Comparison of ENCODE assay signal across 18 cellular contexts in genomic region chr10:132164801-132165278, GRCh38. TPM values are rescaled to one million over a fixed set of nuclear protein-coding genes. Genes with fewer than 3 reads are reported as not detected.
DNase-seq lines count a peak whose midpoint lies in the region; ATAC-seq and TF ChIP-seq lines count a peak whose summit lies in the region.
"Had no signal": no experiment of that assay in that cellular context is flagged by ENCODE, and none has a peak within 500 bp of the region (broad histone marks: within the 10 kb centered on the region; RNA-seq: fewer than 3 reads in every experiment).

No MANE protein-coding gene starts in this region.

- 66 to 75% methylated on average over 15 to 18 of the region's 18 CpGs for WGBS in endodermal cell (ENCODE audit: insufficient coverage in 1 of 2, insufficient read length in 1 of 2), 2 experiments

- no peak overlapping the region for H3K4me2 ChIP-seq in neural progenitor cell

- H3K4me1 ChIP-seq in endodermal cell (ENCODE audit: control insufficient read depth, insufficient read depth, low read length) (no peaks in the 10 kb centered on the region), neural progenitor cell (peaks cover 4% of the 10 kb centered on the region)

- TF ChIP-seq CTCF in endodermal cell (conservative IDR thresholded peaks at IDR 0.05) (no peak), neural progenitor cell (IDR thresholded peaks at IDR 0.05) (no peak)

- no peaks in the 10 kb centered on the region for H4K20me1 ChIP-seq in neural progenitor cell (ENCODE audit: low read depth)

- H3K4me3 ChIP-seq in endodermal cell (ENCODE audit: low read length) = no peak overlapping the region
- no peak overlapping the region for H3K4me3 ChIP-seq in neural progenitor cell
- H3K4me3 ChIP-seq: Peyer's patch, right atrium auricular region, tibial artery had no signal

- H3K27ac ChIP-seq in endodermal cell (ENCODE audit: low read depth, low read length) = no peak overlapping the region
- no peak overlapping the region for H3K27ac ChIP-seq in neural progenitor cell
- H3K27ac ChIP-seq: Peyer's patch, right atrium auricular region, tibial artery had no signal

- peak; percentile 34 for DNase-seq in ELF-1 (ENCODE audit: low read depth, low spot score)
- peak; percentile 60 for DNase-seq in HT-29 (ENCODE audit: low spot score)
- DNase-seq in endodermal cell = peak; percentile 75
- DNase-seq in neural progenitor cell (ENCODE audit: low spot score) = peak; percentile 30
- no peak for DNase-seq in stimulated activated CD4-positive, alpha-beta T cell treated with anti-CD3 and anti-CD28 coated beads, Interleukin-2, amount 100 ng/mL, for 48 hours
- DNase-seq: activated effector memory CD4-positive, alpha-beta T cell treated with anti-CD3 and anti-CD28 coated beads, Interleukin-2, amount 50 U/mL, for 16 hours; amniotic stem cell; caudate nucleus; DND-41; occipital lobe; stimulated activated CD4-positive, alpha-beta T cell treated with anti-CD3 and anti-CD28 coated beads, Interleukin-15, amount 100 ng/mL, for 24 hours; tibial artery had no signal

- H3K36me3 ChIP-seq in endodermal cell (ENCODE audit: control insufficient read depth, insufficient read depth, low read length) (no peaks in the 10 kb centered on the region), neural progenitor cell (no peaks in the 10 kb centered on the region)
- H3K36me3 ChIP-seq: Peyer's patch, right atrium auricular region had no signal

- H3F3A ChIP-seq in neural progenitor cell (ENCODE audit: low read depth) = no peaks in the 10 kb centered on the region

- H3K27me3 Mint-ChIP-seq in endodermal cell (ENCODE audit: insufficient read depth) (no peaks in the 10 kb centered on the region), neural progenitor cell (ENCODE audit: insufficient read depth, low read depth) (peaks cover 5% of the 10 kb centered on the region)

- no peaks in the 10 kb centered on the region for H3K79me2 ChIP-seq in neural progenitor cell (ENCODE audit: low read depth)

- H3K9ac ChIP-seq in endodermal cell (ENCODE audit: extremely low read depth, low read length, poor library complexity, severe bottlenecking) (no peak overlapping the region), neural progenitor cell (no peak overlapping the region)

- H2AFZ ChIP-seq in neural progenitor cell (replicated peaks) = no peak overlapping the region

- H3K27me3 ChIP-seq in endodermal cell (ENCODE audit: control insufficient read depth, insufficient read depth, low read length, poor library complexity, severe bottlenecking) (no peaks in the 10 kb centered on the region), neural progenitor cell (peaks cover 17% of the 10 kb centered on the region)
- H3K27me3 ChIP-seq: Peyer's patch, right atrium auricular region had no signal

- H3K9me3 ChIP-seq in endodermal cell (ENCODE audit: control insufficient read depth, low read length) (no peaks in the 10 kb centered on the region), neural progenitor cell (ENCODE audit: low read depth) (no peaks in the 10 kb centered on the region)
- H3K9me3 ChIP-seq: Peyer's patch, right atrium auricular region, tibial artery had no signal

- H3K4me1 Mint-ChIP-seq in endodermal cell (no peaks in the 10 kb centered on the region), neural progenitor cell (peaks cover 2% of the 10 kb centered on the region)

- no peaks in the 10 kb centered on the region for H3K36me3 Mint-ChIP-seq in endodermal cell (ENCODE audit: low read depth)
- H3K36me3 Mint-ChIP-seq in neural progenitor cell = no peaks in the 10 kb centered on the region
- H3K36me3 Mint-ChIP-seq: stimulated activated memory B cell treated with anti-CD40 and anti-IgM and Interleukin-4, amounts not matched to agents 10 μg/mL and 1 μg/mL and 100 μg/mL, for 72 hours had no signal

- ATAC-seq in HG02642 (IDR thresholded peaks at IDR 0.05; ENCODE audit: poor library complexity, unreplicated experiment) (no peak), GM21381 (IDR thresholded peaks at IDR 0.05; ENCODE audit: unreplicated experiment) (no peak)
- ATAC-seq: SK-N-SH treated with all-trans-retinoic acid at 6 μM for 48 hours; stimulated activated memory B cell treated with anti-CD40 and anti-IgM and Interleukin-4, amounts not matched to agents 10 μg/mL and 1 μg/mL and 100 μg/mL, for 72 hours had no signal

- H3K27ac Mint-ChIP-seq in endodermal cell (no peak overlapping the region), neural progenitor cell (no peak overlapping the region)
- H3K27ac Mint-ChIP-seq: stimulated activated memory B cell treated with anti-CD40 and anti-IgM and Interleukin-4, amounts not matched to agents 10 μg/mL and 1 μg/mL and 100 μg/mL, for 72 hours had no signal

- H3K9me3 Mint-ChIP-seq in endodermal cell = no peaks in the 10 kb centered on the region
- H3K9me3 Mint-ChIP-seq in neural progenitor cell = no peaks in the 10 kb centered on the region
- H3K9me3 Mint-ChIP-seq: stimulated activated memory B cell treated with anti-CD40 and anti-IgM and Interleukin-4, amounts not matched to agents 10 μg/mL and 1 μg/mL and 100 μg/mL, for 72 hours had no signal

- no peak overlapping the region for H3K4me3 Mint-ChIP-seq in endodermal cell
- no peak overlapping the region for H3K4me3 Mint-ChIP-seq in neural progenitor cell
- H3K4me3 Mint-ChIP-seq: stimulated activated memory B cell treated with anti-CD40 and anti-IgM and Interleukin-4, amounts not matched to agents 10 μg/mL and 1 μg/mL and 100 μg/mL, for 72 hours had no signal

RNA-seq across cellular contexts. Expression of gene DPYSL4, which starts 21.9 kb away (rescaled TPM):
- total RNA-seq in HT-29 (2014; rRNA removed; shearing (Covaris generic)) = 0.05 TPM in 1 of 2 replicates, not detected in the other
- total RNA-seq in endodermal cell (10 to 100 TPM in 1 of 2 donors, 1 to 10 TPM in 1; 5.1 to 13.5 TPM), neural progenitor cell (ENCODE audit: low replicate concordance) (17.7 and 28.1 TPM in 2 replicates)
- polyA plus RNA-seq in endodermal cell (2013, experiment 1 of 2) = 62.3 TPM
- polyA plus RNA-seq in endodermal cell (2013, experiment 2 of 2) = 52.7 TPM

Comparison
In these comparisons a context has a peak if more than half of its experiments do, and no peak if none do; other contexts are left out.
1. DNase-seq: peak in ELF-1 (single experiment), HT-29 (single experiment), endodermal cell (single experiment) and neural progenitor cell (single experiment); none in stimulated activated CD4-positive, alpha-beta T cell treated with anti-CD3 and anti-CD28 coated beads, Interleukin-2, amount 100 ng/mL, for 48 hours (0 of 2).